Comparison of ENCODE assay signal across 1 cellular context in the genomic region with DNA sequence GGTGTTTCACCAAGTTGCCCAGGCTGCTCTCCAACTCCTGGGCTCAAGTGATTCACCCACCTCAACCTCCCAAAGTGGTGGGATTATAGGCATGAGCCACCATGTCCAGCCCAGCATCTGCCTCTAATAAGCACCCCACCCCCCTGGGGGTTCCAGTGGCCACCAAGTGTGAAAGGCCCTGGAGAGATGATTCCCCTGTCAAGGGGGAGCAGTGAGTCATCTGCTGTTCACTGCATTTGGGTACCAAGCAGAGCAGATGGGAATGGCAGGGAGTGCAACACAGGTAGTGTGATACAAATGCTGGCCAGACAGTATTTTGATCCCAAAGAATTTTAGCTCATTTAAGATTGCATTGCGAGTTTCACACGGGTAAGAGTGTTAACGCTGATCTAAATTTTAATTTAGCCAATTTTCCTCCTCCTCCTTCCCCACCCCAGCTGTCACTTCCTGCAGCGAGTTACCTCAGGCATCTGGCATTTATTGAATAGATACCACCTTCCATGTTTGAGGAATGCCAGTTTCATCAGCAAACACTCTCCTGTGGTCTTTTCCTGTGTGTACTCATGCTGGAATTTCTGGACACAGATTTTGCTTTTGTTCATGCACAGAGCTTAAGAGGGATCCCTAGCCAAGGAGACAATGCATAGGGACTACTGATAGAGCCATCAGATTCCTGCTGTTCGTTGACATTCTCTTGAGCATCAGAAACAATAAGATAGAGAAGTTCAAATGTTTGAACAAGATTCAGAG.
TF ChIP-seq lines count a peak whose summit lies in the region.

No MANE protein-coding gene starts in this region.

TF ChIP-seq in WTC11, 78 proteins besides CTCF, POLR2A, EP300 and RAD21 (continued from another document):
- TF ChIP-seq, protein P1, sequence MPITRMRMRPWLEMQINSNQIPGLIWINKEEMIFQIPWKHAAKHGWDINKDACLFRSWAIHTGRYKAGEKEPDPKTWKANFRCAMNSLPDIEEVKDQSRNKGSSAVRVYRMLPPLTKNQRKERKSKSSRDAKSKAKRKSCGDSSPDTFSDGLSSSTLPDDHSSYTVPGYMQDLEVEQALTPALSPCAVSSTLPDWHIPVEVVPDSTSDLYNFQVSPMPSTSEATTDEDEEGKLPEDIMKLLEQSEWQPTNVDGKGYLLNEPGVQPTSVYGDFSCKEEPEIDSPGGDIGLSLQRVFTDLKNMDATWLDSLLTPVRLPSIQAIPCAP (CRISPR knock-in tag; IDR thresholded peaks at IDR 0.05), result no peak
- no peak for TF ChIP-seq TEAD1 (CRISPR knock-in tag; IDR thresholded peaks at IDR 0.05)
